ENCODE assay signal across 1 cellular context in genomic region chr1:8004113-8004802, GRCh38.
TF ChIP-seq lines count a peak whose summit lies in the region.

No MANE protein-coding gene starts in this region.

TF ChIP-seq in GM23338, 12 proteins besides CTCF, POLR2A, EP300 and RAD21 (continued from another document):
- TF ChIP-seq REST (IDR thresholded peaks at IDR 0.05; ENCODE audit: unreplicated experiment) (no peak), STAT1 (IDR thresholded peaks at IDR 0.05; ENCODE audit: unreplicated experiment) (no peak), CREB1 (CRISPR knock-in tag; IDR thresholded peaks at IDR 0.05; ENCODE audit: low read depth) (0 out of 2 replicates have a peak, but pooled peaks have one; percentile 14), ETS1 (IDR thresholded peaks at IDR 0.05) (no peak), POLR2AphosphoS5 (IDR thresholded peaks at IDR 0.05; ENCODE audit: low read depth) (no peak), ZNF331 (CRISPR knock-in tag; IDR thresholded peaks at IDR 0.05; ENCODE audit: low read depth) (no peak)
